23 cellular contexts compared by ENCODE assay signal in the genomic region with DNA sequence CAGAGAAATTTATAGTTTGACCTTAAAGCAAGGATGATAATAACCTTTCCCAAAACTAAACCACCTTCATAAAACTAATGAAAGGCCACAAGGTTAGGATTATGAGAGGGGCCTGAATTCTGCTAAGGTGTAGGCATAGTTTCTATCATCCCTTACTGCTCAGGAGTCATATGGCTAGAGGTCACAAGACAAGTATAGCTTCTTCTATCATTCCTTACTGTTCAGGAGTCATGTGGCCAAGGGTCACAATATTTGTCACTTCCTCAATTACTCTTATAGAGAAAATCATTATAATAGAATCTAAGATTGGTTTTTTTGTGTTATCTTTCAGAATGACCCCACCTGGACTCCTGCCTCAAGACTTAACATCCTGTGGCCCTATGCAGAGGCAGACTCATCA.
"Had no signal": no experiment of that assay in that cellular context is flagged by ENCODE, and none has a peak within 500 bp of the region (broad histone marks: within the 10 kb centered on the region; RNA-seq: fewer than 3 reads in every experiment).

No MANE protein-coding gene starts in this region.

- ATAC-seq: left colon; left ventricle myocardium superior; stimulated activated naive CD8-positive, alpha-beta T cell treated with anti-CD3 and anti-CD28 coated beads, Interleukin-15, amount 100 ng/mL, for 72 hours had no signal

- H3K27me3 ChIP-seq: colonic mucosa, ovary, right atrium auricular region, sigmoid colon, testis, tibial nerve had no signal

- H3K4me1 Mint-ChIP-seq: endodermal cell had no signal

- DNase-seq: colonic mucosa; effector CD4-positive, alpha-beta T cell; endodermal cell; erythroblast; foreskin melanocyte; head of caudate nucleus; hippocampal formation; left colon; left ventricle myocardium superior; mesendoderm; naive thymus-derived CD4-positive, alpha-beta T cell; nucleus accumbens; ovary; sigmoid colon; stimulated activated CD4-positive, alpha-beta T cell treated with anti-CD3 and anti-CD28 coated beads, Interleukin-12 subunit alpha, Interleukin-12 subunit beta, amount 100 ng/mL, for 4 hours; stimulated activated CD4-positive, alpha-beta T cell treated with anti-CD3 and anti-CD28 coated beads, Interleukin-2, amount 100 ng/mL, for 48 hours; stimulated activated naive CD8-positive, alpha-beta T cell treated with anti-CD3 and anti-CD28 coated beads, Interleukin-15, amount 100 ng/mL, for 72 hours; testis had no signal

- H3K27ac Mint-ChIP-seq: endodermal cell; stimulated activated naive CD8-positive, alpha-beta T cell treated with anti-CD3 and anti-CD28 coated beads, Interleukin-15, amount 100 ng/mL, for 72 hours had no signal

- H3K4me3 Mint-ChIP-seq: endodermal cell; neural crest cell; stimulated activated naive CD8-positive, alpha-beta T cell treated with anti-CD3 and anti-CD28 coated beads, Interleukin-15, amount 100 ng/mL, for 72 hours had no signal

- H3K4me3 ChIP-seq: colonic mucosa, lung, ovary, right atrium auricular region, sigmoid colon, skin epidermis, testis, tibial nerve had no signal

- H3K4me1 ChIP-seq: colonic mucosa had no signal

- H3K27ac ChIP-seq: colonic mucosa, ovary, right atrium auricular region, sigmoid colon, skin epidermis, testis, tibial nerve had no signal

- H3K27me3 Mint-ChIP-seq: naive thymus-derived CD4-positive, alpha-beta T cell; stimulated activated naive CD8-positive, alpha-beta T cell treated with anti-CD3 and anti-CD28 coated beads, Interleukin-15, amount 100 ng/mL, for 72 hours had no signal
